In genomic region chr3:162960269-162960668, GRCh38 we compare ENCODE assay signal across 8 cellular contexts.
"Had no signal": no experiment of that assay in that cellular context is flagged by ENCODE, and none has a peak within 500 bp of the region (broad histone marks: within the 10 kb centered on the region; RNA-seq: fewer than 3 reads in every experiment).

No MANE protein-coding gene starts in this region.

- DNase-seq: H9, HCEC 1CT, KG1 had no signal

- H3K4me2 ChIP-seq: GM23338 had no signal

- H3K4me3 ChIP-seq: GM23338, K562 had no signal

- H2AFZ ChIP-seq: GM23338 had no signal

- FAIRE-seq: H1, H54, HTR-8/SVneo, K562 had no signal

- ATAC-seq: GM23338, K562 had no signal
